ENCODE assay signal across 6 cellular contexts in genomic region chr2:113510913-113511312, GRCh38. TPM values are rescaled to one million over a fixed set of nuclear protein-coding genes. Genes with fewer than 3 reads are reported as not detected.
"Had no signal": no experiment of that assay in that cellular context is flagged by ENCODE, and none has a peak within 500 bp of the region (broad histone marks: within the 10 kb centered on the region; RNA-seq: fewer than 3 reads in every experiment).

No MANE protein-coding gene starts in this region.

RNA-seq across cellular contexts. Expression of gene FOXD4L1, which starts 12.4 kb away (rescaled TPM):
- total RNA-seq: GM23248, GM23338, H1, H4, H7, H9 had no signal
- polyA plus RNA-seq: GM23248, GM23338, H1 had no signal
